Comparison of ENCODE assay signal across 12 cellular contexts in the genomic region with DNA sequence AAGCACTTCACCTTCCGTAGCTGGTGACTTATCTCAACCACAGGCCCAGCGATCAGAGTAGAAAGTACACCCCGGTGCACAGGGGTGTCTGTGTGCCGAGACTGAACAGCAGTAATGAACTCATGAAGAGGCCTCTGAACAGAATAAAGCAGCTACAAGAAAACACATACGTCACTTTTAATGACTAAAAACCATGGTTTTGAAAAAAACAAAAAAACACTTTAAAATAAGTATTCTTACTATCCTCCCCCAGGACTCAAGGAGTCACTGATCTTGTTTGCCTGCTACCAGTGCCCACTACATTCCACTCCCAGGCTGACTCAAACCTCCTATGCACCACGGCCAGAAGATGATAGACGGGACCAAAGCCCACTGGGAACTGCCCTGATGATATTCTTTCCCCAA. TPM values are rescaled to one million over a fixed set of nuclear protein-coding genes. Genes with fewer than 3 reads are reported as not detected.
DNase-seq lines count a peak whose midpoint lies in the region; ATAC-seq and TF ChIP-seq lines count a peak whose summit lies in the region.
"Had no signal": no experiment of that assay in that cellular context is flagged by ENCODE, and none has a peak within 500 bp of the region (broad histone marks: within the 10 kb centered on the region; RNA-seq: fewer than 3 reads in every experiment).

No MANE protein-coding gene starts in this region.

- no peak overlapping the region for H3K23ac ChIP-seq in H9 (ENCODE audit: insufficient read length, low read depth, low read length)

- H3K9me3 Mint-ChIP-seq in activated T-helper 17 cell treated with anti-CD3 and anti-CD28 coated beads, Interleukin-2, amount 50 U/mL, for 72 hours, result no peaks in the 10 kb centered on the region
- H3K9me3 Mint-ChIP-seq in H9, result no peaks in the 10 kb centered on the region
- H3K9me3 Mint-ChIP-seq: memory B cell had no signal

- H3K79me1 ChIP-seq in H9 (ENCODE audit: insufficient read depth, low read depth, low read length, poor library complexity, severe bottlenecking), result no peaks in the 10 kb centered on the region

- peak overlapping the region; percentile 57 for H3K4me3 Mint-ChIP-seq in activated T-helper 17 cell treated with anti-CD3 and anti-CD28 coated beads, Interleukin-2, amount 50 U/mL, for 72 hours
- H3K4me3 Mint-ChIP-seq in H9, result no peak overlapping the region
- H3K4me3 Mint-ChIP-seq: memory B cell had no signal

- H3K27me3 ChIP-seq in HAP-1 (ENCODE audit: low read depth) (no peaks in the 10 kb centered on the region), H9 (ENCODE audit: insufficient read depth, low read length) (no peaks in the 10 kb centered on the region), esophagus muscularis mucosa (no peaks in the 10 kb centered on the region)

- no peaks in the 10 kb centered on the region for H3K27me3 Mint-ChIP-seq in activated T-helper 17 cell treated with anti-CD3 and anti-CD28 coated beads, Interleukin-2, amount 50 U/mL, for 72 hours
- no peaks in the 10 kb centered on the region for H3K27me3 Mint-ChIP-seq in H9 (ENCODE audit: low read depth)
- H3K27me3 Mint-ChIP-seq: memory B cell had no signal

- no peak for TF ChIP-seq CTCF in AG04449 (IDR thresholded peaks at IDR 0.05; ENCODE audit: insufficient read depth, low read length, missing control alignments)
- TF ChIP-seq CTCF in H9 (conservative IDR thresholded peaks at IDR 0.05), result no peak
- no peak for TF ChIP-seq CTCF in esophagus muscularis mucosa (IDR thresholded peaks at IDR 0.05)

- no peak overlapping the region for H3K14ac ChIP-seq in H9 (ENCODE audit: insufficient read depth, low read length)

- ATAC-seq in activated T-helper 17 cell treated with anti-CD3 and anti-CD28 coated beads, Interleukin-2, amount 50 U/mL, for 72 hours (replicated peaks), result peak; percentile 93
- ATAC-seq: Panc1 had no signal

- H3K4ac ChIP-seq in H9 (ENCODE audit: low read depth, low read length), result no peak overlapping the region

- H2BK5ac ChIP-seq in H9 (ENCODE audit: insufficient read length, low read length), result no peak overlapping the region

- peaks cover 97% of the 10 kb centered on the region for H3K36me3 Mint-ChIP-seq in activated T-helper 17 cell treated with anti-CD3 and anti-CD28 coated beads, Interleukin-2, amount 50 U/mL, for 72 hours (ENCODE audit: low read depth)
- H3K36me3 Mint-ChIP-seq in H9 (ENCODE audit: insufficient read depth in 1 of 3, low read depth in 3 of 3), result peaks cover 52 to 88% (median 83%) of the 10 kb centered on the region in 3 experiments; a peak in 6 of 7 replicates

- TF ChIP-seq POLR2A in esophagus muscularis mucosa (IDR thresholded peaks at IDR 0.05; ENCODE audit: low read depth), result no peak

- H4K8ac ChIP-seq in H9 (replicated peaks; ENCODE audit: insufficient read length, low read depth, low read length), result no peak overlapping the region

- WGBS in H9 (ENCODE audit: extremely low coverage, insufficient read length, low lambda C conversion rate), result no CpG with 5 or more reads among the region's 7 CpGs
- WGBS in esophagus muscularis mucosa, result 83% methylated on average over 7 of the region's 7 CpGs

- peaks cover 74% of the 10 kb centered on the region for H3K36me3 ChIP-seq in HAP-1 (replicated peaks)
- H3K36me3 ChIP-seq in esophagus muscularis mucosa, result peaks cover 0 to 37% (median 16%) of the 10 kb centered on the region in 4 donors
- H3K36me3 ChIP-seq: prostate gland had no signal

- no peak overlapping the region for H2AK5ac ChIP-seq in H9 (ENCODE audit: insufficient read length, low read length)

- H4K20me1 ChIP-seq in H9 (ENCODE audit: control insufficient read depth, insufficient read depth, insufficient read length), result no peaks in the 10 kb centered on the region

- POLR2A ChIA-PET in AG04449 (lab: Yijun Ruan, JAX), result no interaction called here

- H4K5ac ChIP-seq in H9 (ENCODE audit: insufficient read length, low read depth, low read length), result no peak overlapping the region

- H3K4me1 Mint-ChIP-seq in activated T-helper 17 cell treated with anti-CD3 and anti-CD28 coated beads, Interleukin-2, amount 50 U/mL, for 72 hours, result peaks cover 15% of the 10 kb centered on the region
- no peaks in the 10 kb centered on the region for H3K4me1 Mint-ChIP-seq in H9
- H3K4me1 Mint-ChIP-seq: memory B cell had no signal

- H3K4me2 ChIP-seq in H9 (ENCODE audit: insufficient read depth, insufficient read length, low read length), result no peak overlapping the region

- no peak overlapping the region for H2BK12ac ChIP-seq in H9 (ENCODE audit: insufficient read length, low read depth, low read length)

- H3K56ac ChIP-seq in H9 (ENCODE audit: insufficient read length, low read depth, low read length), result no peak overlapping the region

- no peak overlapping the region for H3K4me3 ChIP-seq in AG04449 (ENCODE audit: low read depth, low read length)
- no peak overlapping the region for H3K4me3 ChIP-seq in HAP-1
- no peak overlapping the region for H3K4me3 ChIP-seq in esophagus muscularis mucosa
- H3K4me3 ChIP-seq: prostate gland had no signal

- H2BK20ac ChIP-seq in H9 (ENCODE audit: low read depth, low read length, poor library complexity, severe bottlenecking), result no peak overlapping the region

- no peak overlapping the region for H3K9ac ChIP-seq in H9 (ENCODE audit: extremely low read depth, insufficient read length, low read length)

- intact Hi-C loops in esophagus muscularis mucosa (cut with DNase I), result no loop called here

- H3K27ac ChIP-seq in H9 (ENCODE audit: insufficient read length, low read depth, low read length), result no peak overlapping the region
- H3K27ac ChIP-seq in esophagus muscularis mucosa (replicated peaks in 1 of 4), result no peak overlapping the region
- H3K27ac ChIP-seq: prostate gland had no signal

- H3T11ph ChIP-seq in H9 (ENCODE audit: low read length), result no peak overlapping the region

- peak overlapping the region; percentile 87 for H3K27ac Mint-ChIP-seq in activated T-helper 17 cell treated with anti-CD3 and anti-CD28 coated beads, Interleukin-2, amount 50 U/mL, for 72 hours
- H3K27ac Mint-ChIP-seq in H9, result peak overlapping the region in 1 of 3 experiments; percentile 43; a peak in 1 of 7 replicates
- H3K27ac Mint-ChIP-seq: memory B cell had no signal

- no peaks in the 10 kb centered on the region for H3K23me2 ChIP-seq in H9 (ENCODE audit: insufficient read length, low read depth, low read length, poor library complexity, severe bottlenecking)

- no peak overlapping the region for H2AFZ ChIP-seq in H9 (ENCODE audit: low read length)

- no peaks in the 10 kb centered on the region for H3K79me2 ChIP-seq in H9 (ENCODE audit: insufficient read depth, low read length)

- H2BK120ac ChIP-seq in H9 (ENCODE audit: low read depth, low read length, poor library complexity, severe bottlenecking), result no peak overlapping the region

- in situ Hi-C loops in HAP-1 (cut with MboI; ENCODE audit: low sequenced_read_pairs), result no loop called here

- no peaks in the 10 kb centered on the region for H3K4me1 ChIP-seq in HAP-1
- no peaks in the 10 kb centered on the region; the same call in 1 of the 2 replicates for H3K4me1 ChIP-seq in H9 (ENCODE audit: insufficient read depth, low read length)
- H3K4me1 ChIP-seq in esophagus muscularis mucosa, result no peaks in the 10 kb centered on the region
- H3K4me1 ChIP-seq: prostate gland had no signal

- H3K9me3 ChIP-seq in HAP-1, result no peaks in the 10 kb centered on the region
- no peaks in the 10 kb centered on the region for H3K9me3 ChIP-seq in H9 (ENCODE audit: control insufficient read depth, low read depth, low read length)
- H3K9me3 ChIP-seq in esophagus muscularis mucosa, result no peaks in the 10 kb centered on the region
- H3K9me3 ChIP-seq: prostate gland had no signal

- DNase-seq in AG04449 (ENCODE audit: low read depth, low spot score), result peak; percentile 24
- DNase-seq in GM04503 (ENCODE audit: low read depth), result peak; percentile 50
- DNase-seq in hepatic stellate cell (ENCODE audit: low spot score), result peak; percentile 92
- no peak for DNase-seq in HAP-1 (ENCODE audit: low spot score in 2 of 2)
- no peak for DNase-seq in stimulated activated CD4-positive, alpha-beta T cell treated with anti-CD3 and anti-CD28 coated beads, Interleukin-2, amount 100 ng/mL, for 48 hours
- no peak for DNase-seq in H9
- no peak for DNase-seq in esophagus muscularis mucosa (ENCODE audit: extremely low spot score)
- DNase-seq: activated gamma-delta T cell treated with Interleukin-2 at 50 U/mL for 16 hours had no signal

- no peak overlapping the region for H2BK15ac ChIP-seq in H9 (ENCODE audit: low read depth, low read length)

- no peak overlapping the region for H4K91ac ChIP-seq in H9 (ENCODE audit: insufficient read length, low read depth, low read length)

- no peak overlapping the region for H3K18ac ChIP-seq in H9 (ENCODE audit: insufficient read length, low read depth, low read length)

- no peak for TF ChIP-seq EP300 in esophagus muscularis mucosa (IDR thresholded peaks at IDR 0.05)

- CTCF ChIA-PET in AG04449 (lab: Yijun Ruan, JAX), result no interaction called here

RNA-seq across cellular contexts. Expression of gene NCAPG2, which starts 53.8 kb away (rescaled TPM):
- total RNA-seq in activated T-helper 17 cell treated with anti-CD3 and anti-CD28 coated beads, Interleukin-2, amount 50 U/mL, for 72 hours, result 100 to 1,000 TPM; 129 to 141 TPM
- total RNA-seq in H9 (2021) (98.6 and 99.4 TPM in 2 replicates), esophagus muscularis mucosa (1 to 10 TPM; 4.2 to 6.2 (median 4.4) TPM)

Comparison
In these comparisons a context has a peak if more than half of its experiments do, and no peak if none do; other contexts are left out.
1. DNase-seq: peak in AG04449 (single experiment), GM04503 (single experiment) and hepatic stellate cell (single experiment); none in HAP-1 (0 of 2), stimulated activated CD4-positive, alpha-beta T cell treated with anti-CD3 and anti-CD28 coated beads, Interleukin-2, amount 100 ng/mL, for 48 hours (0 of 2), H9 (single experiment) and esophagus muscularis mucosa (single experiment).
2. RNA of gene NCAPG2, which starts 53.8 kb away (total RNA-seq): 129 to 141 TPM in activated T-helper 17 cell treated with anti-CD3 and anti-CD28 coated beads, Interleukin-2, amount 50 U/mL, for 72 hours and 98.6 to 99.4 TPM in H9; 4.2 to 6.2 TPM in esophagus muscularis mucosa; every median in the first group is over 10 times any median in the second.